Comparison of ENCODE assay signal across 8 cellular contexts in genomic region chr18:69636529-69637301, GRCh38.
DNase-seq lines count a peak whose midpoint lies in the region; ATAC-seq and TF ChIP-seq lines count a peak whose summit lies in the region.

No MANE protein-coding gene starts in this region.

- H3K4me3 ChIP-seq in psoas muscle, result no peak overlapping the region

- H3K27ac ChIP-seq in psoas muscle, result no peak overlapping the region

- intact Hi-C loops in psoas muscle (cut with DNase I) (no loop called here), posterior cingulate gyrus (cut with DNase I) (no loop called here)

- no peaks in the 10 kb centered on the region for H3K4me1 ChIP-seq in psoas muscle

- H3K27me3 ChIP-seq in psoas muscle (ENCODE audit: insufficient read depth in 3 of 3, low read length in 2 of 3), result no peaks in the 10 kb centered on the region

- 78 to 89% (median 81%) methylated on average over 6 of the region's 6 CpGs for WGBS in psoas muscle, 3 donors

- ATAC-seq in HG02840 (IDR thresholded peaks at IDR 0.05; ENCODE audit: low FRiP score, unreplicated experiment) (peak; percentile 53), psoas muscle (no peak)

- no peaks in the 10 kb centered on the region for H3K9me3 ChIP-seq in psoas muscle

- DNase-seq in NCI-H526 (lab: John Stamatoyannopoulos, UW), result peak; percentile 1 to 12
- DNase-seq in NCI-H526 treated with DMSO at 0.1 percent for 48 hours (lab: John Stamatoyannopoulos, UW), result no peak
- peak; percentile 18 for DNase-seq in activated CD8-positive, alpha-beta memory T cell treated with anti-CD3 and anti-CD28 coated beads, Interleukin-2, amount 50 U/mL, for 4 hours
- no peak for DNase-seq in psoas muscle
- DNase-seq in NCI-H187 (lab: John Stamatoyannopoulos, UW), result no peak
- DNase-seq in posterior cingulate gyrus, result no peak
- no peak for DNase-seq in hypothalamus (lab: John Stamatoyannopoulos, UW)

- H3K36me3 ChIP-seq in psoas muscle (ENCODE audit: insufficient read depth in 1 of 2, low read depth in 1 of 2), result no peaks in the 10 kb centered on the region

- peak; percentile 5 for TF ChIP-seq CTCF in psoas muscle (IDR thresholded peaks at IDR 0.05)

Comparison
In these comparisons a context has a peak if more than half of its experiments do, and no peak if none do; other contexts are left out.
1. DNase-seq: peak in NCI-H526 (2 of 2) and activated CD8-positive, alpha-beta memory T cell treated with anti-CD3 and anti-CD28 coated beads, Interleukin-2, amount 50 U/mL, for 4 hours (single experiment); none in NCI-H526 treated with DMSO at 0.1 percent for 48 hours (single experiment), psoas muscle (0 of 2), NCI-H187 (0 of 2), posterior cingulate gyrus (0 of 10) and hypothalamus (0 of 51).